In genomic region chr11:111926505-111927391, GRCh38 we compare ENCODE assay signal across 1 cellular context.
TF ChIP-seq lines count a peak whose summit lies in the region.

No MANE protein-coding gene starts in this region.

TF ChIP-seq in HepG2, 621 proteins besides CTCF, POLR2A, EP300 and RAD21 (continued from another document and continues in another):
- no peak for TF ChIP-seq CENPBD1 (CRISPR knock-in tag; IDR thresholded peaks at IDR 0.05; ENCODE audit: borderline replicate concordance, low read depth)
- no peak for TF ChIP-seq ZNF496 (CRISPR knock-in tag; IDR thresholded peaks at IDR 0.05; ENCODE audit: insufficient replicate concordance)
- TF ChIP-seq SMAD3 (CRISPR knock-in tag; IDR thresholded peaks at IDR 0.05), result peak; percentile 69; the same call in 1 of the 2 replicates
- TF ChIP-seq ZNF598 (CRISPR knock-in tag; IDR thresholded peaks at IDR 0.05; ENCODE audit: borderline replicate concordance), result peak; percentile 55; the same call in 1 of the 2 replicates
- TF ChIP-seq ETV6 (CRISPR knock-in tag; conservative IDR thresholded peaks at IDR 0.05), result 0 out of 2 replicates have a peak, but pooled peaks have one; percentile 58
- no peak for TF ChIP-seq TCF7L2 (IDR thresholded peaks at IDR 0.05; ENCODE audit: low read depth, low read length)
- TF ChIP-seq MYNN (CRISPR knock-in tag; IDR thresholded peaks at IDR 0.05; ENCODE audit: low read depth), result no peak
- TF ChIP-seq PITX1 (CRISPR knock-in tag; IDR thresholded peaks at IDR 0.05), result peak; percentile 83; the same call in 1 of the 2 replicates
- TF ChIP-seq ZNF180 (CRISPR knock-in tag; IDR thresholded peaks at IDR 0.05; ENCODE audit: borderline replicate concordance, low read depth), result no peak
- TF ChIP-seq NFKB2 (CRISPR knock-in tag; IDR thresholded peaks at IDR 0.05; ENCODE audit: borderline replicate concordance), result peak; percentile 81; the same call in 1 of the 2 replicates
- TF ChIP-seq MTA1 (CRISPR knock-in tag; IDR thresholded peaks at IDR 0.05; ENCODE audit: borderline replicate concordance), result peak; percentile 58; the same call in 1 of the 2 replicates
- TF ChIP-seq DDIT3 (CRISPR knock-in tag; IDR thresholded peaks at IDR 0.05), result no peak
- no peak for TF ChIP-seq ZNF513 (CRISPR knock-in tag; conservative IDR thresholded peaks at IDR 0.05)
- TF ChIP-seq GTF3A (CRISPR knock-in tag; conservative IDR thresholded peaks at IDR 0.05), result no peak
- TF ChIP-seq ZNF274 (CRISPR knock-in tag; IDR thresholded peaks at IDR 0.05), result peak; percentile 68; the same call in 1 of the 2 replicates
- peak; percentile 76 for TF ChIP-seq ARID4A (CRISPR knock-in tag; IDR thresholded peaks at IDR 0.05; ENCODE audit: borderline replicate concordance)
- no peak for TF ChIP-seq ZNF839 (CRISPR knock-in tag; IDR thresholded peaks at IDR 0.05; ENCODE audit: borderline replicate concordance)
- TF ChIP-seq ATF4 (CRISPR knock-in tag; IDR thresholded peaks at IDR 0.05), result no peak
- no peak for TF ChIP-seq ZBTB8A (CRISPR knock-in tag; IDR thresholded peaks at IDR 0.05; ENCODE audit: borderline replicate concordance, low read depth)
- no peak for TF ChIP-seq GTF2F1 (IDR thresholded peaks at IDR 0.05; ENCODE audit: low read length)
- TF ChIP-seq ZBTB49 (CRISPR knock-in tag; IDR thresholded peaks at IDR 0.05; ENCODE audit: borderline replicate concordance), result no peak
- no peak for TF ChIP-seq ADNP (CRISPR knock-in tag; IDR thresholded peaks at IDR 0.05)
- TF ChIP-seq PBX3 (CRISPR knock-in tag; IDR thresholded peaks at IDR 0.05; ENCODE audit: borderline replicate concordance), result no peak
- TF ChIP-seq MLLT10 (CRISPR knock-in tag; IDR thresholded peaks at IDR 0.05), result no peak
- TF ChIP-seq FOXP1 (IDR thresholded peaks at IDR 0.05), result no peak
- TF ChIP-seq FOXP1 (CRISPR knock-in tag; IDR thresholded peaks at IDR 0.05), result peak; percentile 17; the same call in 1 of the 2 replicates
- TF ChIP-seq ZNF235 (CRISPR knock-in tag; IDR thresholded peaks at IDR 0.05; ENCODE audit: borderline replicate concordance), result no peak
- no peak for TF ChIP-seq ZNF780A (CRISPR knock-in tag; IDR thresholded peaks at IDR 0.05)
- 0 out of 2 replicates have a peak, but pooled peaks have one; percentile 46 for TF ChIP-seq GLI4 (CRISPR knock-in tag; IDR thresholded peaks at IDR 0.05; ENCODE audit: borderline replicate concordance)
- TF ChIP-seq NFYB (CRISPR knock-in tag; IDR thresholded peaks at IDR 0.05), result peak; percentile 66; the same call in 1 of the 2 replicates
- TF ChIP-seq MLXIP (CRISPR knock-in tag; IDR thresholded peaks at IDR 0.05; ENCODE audit: borderline replicate concordance), result no peak
- no peak for TF ChIP-seq ZNF275 (CRISPR knock-in tag; IDR thresholded peaks at IDR 0.05; ENCODE audit: borderline replicate concordance)
- no peak for TF ChIP-seq PRDM15 (CRISPR knock-in tag; IDR thresholded peaks at IDR 0.05)
- no peak for TF ChIP-seq ZNF619 (CRISPR knock-in tag; IDR thresholded peaks at IDR 0.05)
- TF ChIP-seq HOXA9 (CRISPR knock-in tag; IDR thresholded peaks at IDR 0.05; ENCODE audit: borderline replicate concordance), result no peak
- no peak for TF ChIP-seq ZFAT (CRISPR knock-in tag; conservative IDR thresholded peaks at IDR 0.05)
